8 cellular contexts compared by ENCODE assay signal in genomic region chr1:169892819-169893644, GRCh38. TPM values are rescaled to one million over a fixed set of nuclear protein-coding genes. Genes with fewer than 3 reads are reported as not detected.
DNase-seq lines count a peak whose midpoint lies in the region; ATAC-seq and TF ChIP-seq lines count a peak whose summit lies in the region.

No MANE protein-coding gene starts in this region.

- POLR2A ChIA-PET in CD4-positive, alpha-beta memory T cell (lab: Charles Lee; ENCODE audit: partially characterized antibody) = interaction anchor here (0.6 to 5.0 kb wide), 17 partner anchors 7 to 1592 kb away, joined by 3 to 59 read pairs (median 6); partner anchors contain the start of genes FMO4, GORAB, KIFAP3 and METTL18

- WGBS in heart left ventricle, 4 donors = 1 to 4% (median 2%) methylated on average over 12 to 52 of the region's 52 CpGs

- H3K27ac Mint-ChIP-seq in CD4-positive, alpha-beta memory T cell = peak overlapping the region; percentile 88 to 97 (median 94)

- peak overlapping the region; percentile 98 for H3K27ac ChIP-seq in CD4-positive, alpha-beta memory T cell (ENCODE audit: low read depth, low read length)
- H3K27ac ChIP-seq in heart left ventricle = peak overlapping the region; percentile 94 to 100 (median 97)

- H3K9me3 Mint-ChIP-seq in CD4-positive, alpha-beta memory T cell = peaks cover 0 to 2% (median 0%) of the 10 kb centered on the region in 8 donors

- peaks cover 40 to 58% (median 47%) of the 10 kb centered on the region in 4 donors for H3K4me1 Mint-ChIP-seq in CD4-positive, alpha-beta memory T cell

- ATAC-seq in GM21367 (IDR thresholded peaks at IDR 0.05; ENCODE audit: unreplicated experiment) = peak; percentile 4
- peak in 2 of 4 donors; percentile 12 to 15 for ATAC-seq in heart left ventricle

- H3K4me3 Mint-ChIP-seq in CD4-positive, alpha-beta memory T cell = peak overlapping the region; percentile 81 to 97 (median 92)

- TF ChIP-seq CTCF in LNCaP clone FGC (IDR thresholded peaks at IDR 0.05; ENCODE audit: control insufficient read depth, extremely low read depth, insufficient read depth) = no peak
- TF ChIP-seq CTCF in heart left ventricle (IDR thresholded peaks at IDR 0.05) = no peak

- peak in 2 of 5 donors; percentile 30 to 47 for DNase-seq in CD4-positive, alpha-beta memory T cell
- DNase-seq in LNCaP clone FGC (ENCODE audit: low read depth) (no peak), heart left ventricle (peak in 4 of 5 donors; percentile 41 to 72 (median 42)), posterior cingulate gyrus (peak in 6 of 10 donors; percentile 15 to 89 (median 54)), NCI-H2196 (lab: John Stamatoyannopoulos, UW; ENCODE audit: unreplicated experiment) (no peak), A172 (ENCODE audit: low spot score) (no peak)
- peak; percentile 30 for DNase-seq in activated naive CD4-positive, alpha-beta T cell treated with anti-CD3 and anti-CD28 coated beads, Interleukin-2, amount 50 U/mL, for 16 hours

- H3K36me3 ChIP-seq in CD4-positive, alpha-beta memory T cell (ENCODE audit: insufficient read depth, low read length) = peaks cover 4% of the 10 kb centered on the region
- peaks cover 0 to 8% (median 7%) of the 10 kb centered on the region in 9 donors for H3K36me3 ChIP-seq in heart left ventricle

- intact Hi-C loops in CD4-positive, alpha-beta memory T cell (cut with micrococcal nuclease) = loop anchor here (1.0 to 10.0 kb wide), 7 partner anchors 36 to 1957 kb away; partner anchors contain the start of genes BLZF1, DCAF6, METTL13 and SFT2D2
- intact Hi-C loops in heart left ventricle (cut with DNase I) = loop anchor here in 3 of 10 donors (5.0 to 10.0 kb wide), 3 partner anchors 101 to 182 kb away; partner anchors contain the start of genes KIFAP3 (in 3 of the 3) and METTL18 (in 1 of the 3)
- intact Hi-C loops in posterior cingulate gyrus (cut with DNase I) = no loop called here

- CTCF ChIA-PET in CD4-positive, alpha-beta memory T cell (lab: Charles Lee; ENCODE audit: partially characterized antibody) = interaction anchor here (1.2 to 1.7 kb wide), 5 partner anchors 13 to 183 kb away, joined by 4 to 7 read pairs (median 4); partner anchors contain the start of genes KIFAP3 and METTL18

- H3K27me3 Mint-ChIP-seq in CD4-positive, alpha-beta memory T cell = peaks cover 0 to under 1% of the 10 kb centered on the region in 2 donors

- no peaks in the 10 kb centered on the region for H3K27me3 ChIP-seq in CD4-positive, alpha-beta memory T cell (ENCODE audit: insufficient read depth, low read length)
- H3K27me3 ChIP-seq in heart left ventricle = peaks cover 0 to 6% (median 0%) of the 10 kb centered on the region in 9 donors

- peaks cover 53% of the 10 kb centered on the region for H3K4me1 ChIP-seq in CD4-positive, alpha-beta memory T cell (ENCODE audit: insufficient read depth, low read length)
- peaks cover 0 to 38% (median 19%) of the 10 kb centered on the region in 12 donors for H3K4me1 ChIP-seq in heart left ventricle

- H3K36me3 Mint-ChIP-seq in CD4-positive, alpha-beta memory T cell = peaks cover 4 to 19% of the 10 kb centered on the region in 2 donors

- peak overlapping the region; percentile 58 to 59 for H3K4me3 ChIP-seq in CD4-positive, alpha-beta memory T cell (ENCODE audit: low read length in 2 of 2)
- H3K4me3 ChIP-seq in LNCaP clone FGC (ENCODE audit: low read depth, low read length) = peak overlapping the region; percentile 67
- H3K4me3 ChIP-seq in heart left ventricle = peak overlapping the region; percentile 78 to 99 (median 94)

- no peak for TF ChIP-seq POLR2A in heart left ventricle (IDR thresholded peaks at IDR 0.05)

- no peaks in the 10 kb centered on the region for H3K9me3 ChIP-seq in CD4-positive, alpha-beta memory T cell (ENCODE audit: control insufficient read depth in 1 of 2, low read length in 2 of 2)
- no peaks in the 10 kb centered on the region for H3K9me3 ChIP-seq in heart left ventricle

RNA-seq across cellular contexts. Expression of gene SCYL3, which starts 0.7 kb away (rescaled TPM):
- total RNA-seq in CD4-positive, alpha-beta memory T cell = 10 to 100 TPM; 23.5 to 24.3 TPM
- polyA plus RNA-seq in CD4-positive, alpha-beta memory T cell = 10 to 100 TPM; 14.4 to 15.7 TPM
- 1 to 10 TPM; 4.9 to 8.6 (median 6.4) TPM for total RNA-seq in heart left ventricle
- 1 to 10 TPM; 2.1 to 3.5 TPM for polyA plus RNA-seq in heart left ventricle
- 6.9 and 7.0 TPM in 2 replicates for total RNA-seq in A172 (2014; rRNA removed; shearing (Covaris generic))

Comparison
In these comparisons a context has a peak if more than half of its experiments do, and no peak if none do; other contexts are left out.
1. DNase-seq: peak in activated naive CD4-positive, alpha-beta T cell treated with anti-CD3 and anti-CD28 coated beads, Interleukin-2, amount 50 U/mL, for 16 hours (single experiment), heart left ventricle (4 of 5) and posterior cingulate gyrus (6 of 10); none in LNCaP clone FGC (single experiment), NCI-H2196 (single experiment) and A172 (single experiment).
2. Peak in every context shown above with its lines, with median percentiles within 50 percentile points of each other: H3K4me3 ChIP-seq.